17 cellular contexts compared by ENCODE assay signal in genomic region chr22:41775976-41776375, GRCh38. TPM values are rescaled to one million over a fixed set of nuclear protein-coding genes. Genes with fewer than 3 reads are reported as not detected.
DNase-seq lines count a peak whose midpoint lies in the region; ATAC-seq, FAIRE-seq and TF ChIP-seq lines count a peak whose summit lies in the region.
"Had no signal": no experiment of that assay in that cellular context is flagged by ENCODE, and none has a peak within 500 bp of the region (broad histone marks: within the 10 kb centered on the region; RNA-seq: fewer than 3 reads in every experiment).

No MANE protein-coding gene starts in this region.

- TF ChIP-seq CTCF in bronchial epithelial cell (IDR thresholded peaks at IDR 0.05; ENCODE audit: insufficient read depth, low read length, severe bottlenecking): no peak

- FAIRE-seq in bronchial epithelial cell (lab: Jason Lieb, UNC): peak; percentile 92
- FAIRE-seq: GM19239, RCC 7860 had no signal

- H3K4me3 ChIP-seq in bronchial epithelial cell (ENCODE audit: low read depth, low read length): no peak overlapping the region

- ATAC-seq in HG02840 (IDR thresholded peaks at IDR 0.05; ENCODE audit: low FRiP score, unreplicated experiment): no peak

- H3K36me3 ChIP-seq in bronchial epithelial cell (ENCODE audit: control insufficient read depth, insufficient read depth, low read length): no peaks in the 10 kb centered on the region

- in situ Hi-C loops in ACHN (cut with HindIII; ENCODE audit: low pct_ligation_motif_present, low pct_unique_long_range_greater_than_20kb, low sequenced_read_pairs): no loop called here

- peak; percentile 78 for DNase-seq in ACHN
- DNase-seq in HK-2 (ENCODE audit: unreplicated experiment): peak; percentile 50
- no peak for DNase-seq in bronchial epithelial cell (ENCODE audit: low read depth)
- DNase-seq in kidney glomerular epithelial cell (lab: John Stamatoyannopoulos, UW): peak; percentile 36
- no peak for DNase-seq in midbrain (lab: John Stamatoyannopoulos, UW)
- no peak for DNase-seq in GDM1 (lab: John Stamatoyannopoulos, UW)
- no peak for DNase-seq in KG1 (lab: John Stamatoyannopoulos, UW)
- DNase-seq: Caco-2, DMS53, NCI-H1105 treated with DMSO at 0.1 percent for 48 hours, NCI-H187, NCI-H2171, NCI-H510A, SHP77 had no signal

- no peaks in the 10 kb centered on the region for H3K27me3 ChIP-seq in bronchial epithelial cell (ENCODE audit: control insufficient read depth, insufficient read depth, low read length)

RNA-seq across cellular contexts. Expression of gene CCDC134, which starts 24.5 kb away (rescaled TPM):
- total RNA-seq in bronchial epithelial cell: 5.4 and 6.1 TPM in 2 replicates

RNA-seq across cellular contexts. Expression of gene SREBF2, which starts 56.9 kb away (rescaled TPM):
- total RNA-seq in bronchial epithelial cell: 44.2 and 66.4 TPM in 2 replicates

Comparison
In these comparisons a context has a peak if more than half of its experiments do, and no peak if none do; other contexts are left out.
1. DNase-seq: peak in ACHN (single experiment), HK-2 (single experiment) and kidney glomerular epithelial cell (single experiment); none in bronchial epithelial cell (single experiment), midbrain (single experiment), GDM1 (single experiment) and KG1 (single experiment).